ENCODE assay signal across 1 cellular context in genomic region chr9:99103054-99103453, GRCh38.
TF ChIP-seq lines count a peak whose summit lies in the region.

No MANE protein-coding gene starts in this region.

TF ChIP-seq in GM23338, 12 proteins besides CTCF, POLR2A, EP300 and RAD21 (continued from another document):
- no peak for TF ChIP-seq REST (IDR thresholded peaks at IDR 0.05; ENCODE audit: unreplicated experiment)
- no peak for TF ChIP-seq EZH2phosphoT487 (IDR thresholded peaks at IDR 0.05; ENCODE audit: unreplicated experiment)
- TF ChIP-seq ZNF114 (CRISPR knock-in tag; IDR thresholded peaks at IDR 0.05), result no peak
- TF ChIP-seq ETS1 (IDR thresholded peaks at IDR 0.05), result no peak
